Comparison of ENCODE assay signal across 8 cellular contexts in genomic region chr1:40478276-40478675, GRCh38. TPM values are rescaled to one million over a fixed set of nuclear protein-coding genes. Genes with fewer than 3 reads are reported as not detected.
DNase-seq lines count a peak whose midpoint lies in the region; ATAC-seq, FAIRE-seq and TF ChIP-seq lines count a peak whose summit lies in the region.

No MANE protein-coding gene starts in this region.

- peak; percentile 21 for DNase-seq in AG20443 (ENCODE audit: low spot score)
- no peak for DNase-seq in HFFc6
- DNase-seq in chondrocyte (ENCODE audit: low spot score): no peak
- no peak for DNase-seq in natural killer cell
- DNase-seq in cerebellum (ENCODE audit: low spot score): no peak
- DNase-seq in GM12892 (ENCODE audit: insufficient read length): no peak
- no peak for DNase-seq in LoVo (ENCODE audit: low spot score)

- no peak for TF ChIP-seq POLR2A in GM12892 (IDR thresholded peaks at IDR 0.05; ENCODE audit: low read depth, low read length)

- H3K27ac Mint-ChIP-seq in HFFc6 (no peak overlapping the region), chondrocyte (ENCODE audit: unreplicated experiment) (no peak overlapping the region), natural killer cell (peak overlapping the region; percentile 63 to 82)

- H3K9me3 Mint-ChIP-seq in HFFc6 (peaks cover 86% of the 10 kb centered on the region), chondrocyte (ENCODE audit: low read depth) (peaks cover 43% of the 10 kb centered on the region), natural killer cell (peaks cover 4 to 12% of the 10 kb centered on the region in 2 donors)

- ATAC-seq in natural killer cell (no peak), GM18861 (IDR thresholded peaks at IDR 0.05; ENCODE audit: unreplicated experiment) (no peak)

- no peak for FAIRE-seq in GM12892 (lab: Jason Lieb, UNC)

- TF ChIP-seq CTCF in HFFc6 (IDR thresholded peaks at IDR 0.05) (no peak), chondrocyte (IDR thresholded peaks at IDR 0.05) (no peak), natural killer cell (IDR thresholded peaks at IDR 0.05) (no peak)

- H3K4me1 Mint-ChIP-seq in HFFc6 (ENCODE audit: low read depth) (peaks cover 8% of the 10 kb centered on the region; the same call in 1 of the 2 replicates), chondrocyte (ENCODE audit: low read depth) (peaks cover 23% of the 10 kb centered on the region), natural killer cell (peaks cover 24 to 28% of the 10 kb centered on the region in 2 donors)

- H3K4me3 Mint-ChIP-seq in HFFc6 (peak overlapping the region; percentile 85), chondrocyte (ENCODE audit: unreplicated experiment) (peak overlapping the region; percentile 85), natural killer cell (peak overlapping the region; percentile 71)

- H3K27me3 Mint-ChIP-seq in HFFc6 (ENCODE audit: insufficient read depth): peaks cover 11% of the 10 kb centered on the region
- no peaks in the 10 kb centered on the region for H3K27me3 Mint-ChIP-seq in chondrocyte (ENCODE audit: low read depth)
- no peaks in the 10 kb centered on the region for H3K27me3 Mint-ChIP-seq in natural killer cell (ENCODE audit: low read depth in 2 of 2)

- intact Hi-C loops in natural killer cell (cut with micrococcal nuclease): no loop called here

- H3K36me3 Mint-ChIP-seq in HFFc6 (ENCODE audit: low read depth): peaks cover 64% of the 10 kb centered on the region
- peaks cover 27% of the 10 kb centered on the region for H3K36me3 Mint-ChIP-seq in chondrocyte (ENCODE audit: low read depth)
- H3K36me3 Mint-ChIP-seq in natural killer cell: peaks cover 20% of the 10 kb centered on the region

RNA-seq across cellular contexts. Expression of gene ZFP69, which starts 1.2 kb away (rescaled TPM):
- 1 to 10 TPM in 4 of 6 experiments, under 1 TPM in 2; 0.17 to 2.2 (median 2.0) TPM for total RNA-seq in HFFc6 (2021; fragmentation: NEBNext Ultra II Directional; extraction: Animal tissue kit (Norgen Biotek cat#: 25700))
- 4.5 to 4.9 TPM (median 4.5 TPM) in 3 replicates for total RNA-seq in chondrocyte
- total RNA-seq in natural killer cell: 1 to 10 TPM; 4.6 to 5.4 (median 4.6) TPM
- total RNA-seq in cerebellum: 10.5 TPM
- polyA plus RNA-seq in GM12892 (2012; ENCODE audit: missing spikeins): 3.1 TPM

RNA-seq across cellular contexts. Expression of gene ZFP69B, which starts 28.0 kb away (rescaled TPM):
- total RNA-seq in HFFc6 (2021; fragmentation: NEBNext Ultra II Directional; extraction: Animal tissue kit (Norgen Biotek cat#: 25700)): 1 to 10 TPM; 3.2 to 4.3 (median 3.7) TPM
- total RNA-seq in chondrocyte (7.4 to 13.4 TPM (median 11.9 TPM) in 3 replicates), natural killer cell (1 to 10 TPM; 2.2 to 2.4 (median 2.3) TPM), cerebellum (16.3 TPM)
- polyA plus RNA-seq in GM12892 (2012; ENCODE audit: missing spikeins): 2.8 TPM

RNA-seq across cellular contexts. Expression of gene EXO5, which starts 30.3 kb away (rescaled TPM):
- total RNA-seq in HFFc6 (2021; fragmentation: NEBNext Ultra II Directional; extraction: Animal tissue kit (Norgen Biotek cat#: 25700)): 1 to 10 TPM; 7.4 to 8.6 (median 8.1) TPM
- total RNA-seq in chondrocyte (13.1 to 15.0 TPM (median 14.0 TPM) in 3 replicates), natural killer cell (10 to 100 TPM in 2 of 3 donors, 1 to 10 TPM in 1; 9.6 to 17.0 (median 10.1) TPM), cerebellum (18.4 TPM)
- 10.7 TPM for polyA plus RNA-seq in GM12892 (2012; ENCODE audit: missing spikeins)

RNA-seq across cellular contexts. Expression of gene ZNF684, which starts 53.2 kb away (rescaled TPM):
- 1 to 10 TPM; 1.6 to 3.2 (median 2.6) TPM for total RNA-seq in HFFc6 (2021; fragmentation: NEBNext Ultra II Directional; extraction: Animal tissue kit (Norgen Biotek cat#: 25700))
- total RNA-seq in chondrocyte: 3.5 to 5.2 TPM (median 4.8 TPM) in 3 replicates
- total RNA-seq in natural killer cell: 1 to 10 TPM; 5.5 to 9.7 (median 5.7) TPM
- 8.5 TPM for total RNA-seq in cerebellum
- polyA plus RNA-seq in GM12892 (2012; ENCODE audit: missing spikeins): 4.7 TPM

Comparison
In these comparisons a context has a peak if more than half of its experiments do, and no peak if none do; other contexts are left out.
1. H3K27ac Mint-ChIP-seq: peak in natural killer cell (2 of 2); none in HFFc6 (single experiment) and chondrocyte (single experiment).
2. Peak in every context shown above with its lines, with median percentiles within 50 percentile points of each other: H3K4me3 Mint-ChIP-seq.